In genomic region chr7:27189560-27190283, GRCh38 we compare ENCODE assay signal across 12 cellular contexts. TPM values are rescaled to one million over a fixed set of nuclear protein-coding genes. Genes with fewer than 3 reads are reported as not detected.
DNase-seq lines count a peak whose midpoint lies in the region; ATAC-seq, FAIRE-seq and TF ChIP-seq lines count a peak whose summit lies in the region.
"Had no signal": no experiment of that assay in that cellular context is flagged by ENCODE, and none has a peak within 500 bp of the region (broad histone marks: within the 10 kb centered on the region; RNA-seq: fewer than 3 reads in every experiment).

No MANE protein-coding gene starts in this region.

- H3K27ac ChIP-seq in CD4-positive, alpha-beta T cell (ENCODE audit: low read depth, low read length), result no peak overlapping the region
- H3K27ac ChIP-seq in endodermal cell (ENCODE audit: low read depth, low read length) (no peak overlapping the region), prostate gland (peak overlapping the region; percentile 96 to 97)
- H3K27ac ChIP-seq: breast epithelium, neutrophil had no signal

- CTCF ChIA-PET in CD4-positive, alpha-beta T cell (lab: Charles Lee), result interaction anchor here (1.0 to 1.6 kb wide), 4 partner anchors 10 to 831 kb away, joined by 3 to 13 read pairs (median 5); no protein-coding TSS in a partner anchor

- TF ChIP-seq CTCF in CD4-positive, alpha-beta T cell (IDR thresholded peaks at IDR 0.05), result no peak
- TF ChIP-seq CTCF in HFFc6 (IDR thresholded peaks at IDR 0.05) (no peak), endodermal cell (conservative IDR thresholded peaks at IDR 0.05) (no peak), prostate gland (IDR thresholded peaks at IDR 0.05) (no peak)

- peaks cover 76% of the 10 kb centered on the region for H3K4me1 Mint-ChIP-seq in CD4-positive, alpha-beta T cell (ENCODE audit: low read depth)
- H3K4me1 Mint-ChIP-seq in HFFc6 (ENCODE audit: low read depth), result peaks cover 77% of the 10 kb centered on the region
- peaks cover 17% of the 10 kb centered on the region for H3K4me1 Mint-ChIP-seq in endodermal cell

- POLR2A ChIA-PET in CD4-positive, alpha-beta T cell (lab: Charles Lee), result interaction anchor here (0.6 to 2.6 kb wide), 6 partner anchors 11 to 551 kb away, joined by 3 to 8 read pairs (median 4); partner anchors contain the start of gene HOXA9

- H3K36me3 ChIP-seq in endodermal cell (ENCODE audit: control insufficient read depth, insufficient read depth, low read length) (no peaks in the 10 kb centered on the region), prostate gland (no peaks in the 10 kb centered on the region)
- H3K36me3 ChIP-seq: breast epithelium, neutrophil had no signal

- peak overlapping the region; percentile 57 for H3K4me3 Mint-ChIP-seq in CD4-positive, alpha-beta T cell
- H3K4me3 Mint-ChIP-seq in HFFc6 (peak overlapping the region; percentile 93), endodermal cell (peak overlapping the region; percentile 53)

- H3K4me3 ChIP-seq in endodermal cell (ENCODE audit: low read length) (no peak overlapping the region), prostate gland (peak overlapping the region; percentile 35 to 90)

- no peak for TF ChIP-seq POLR2A in prostate gland (IDR thresholded peaks at IDR 0.05)

- H3K36me3 Mint-ChIP-seq in CD4-positive, alpha-beta T cell (ENCODE audit: low read depth), result no peaks in the 10 kb centered on the region
- H3K36me3 Mint-ChIP-seq in HFFc6 (ENCODE audit: low read depth) (peaks cover 41% of the 10 kb centered on the region), endodermal cell (ENCODE audit: low read depth) (no peaks in the 10 kb centered on the region)

- peak overlapping the region; percentile 80 for H3K27ac Mint-ChIP-seq in CD4-positive, alpha-beta T cell
- H3K27ac Mint-ChIP-seq in HFFc6 (peak overlapping the region; percentile 97), endodermal cell (no peak overlapping the region)

- no peak for ATAC-seq in CD4-positive, alpha-beta T cell (ENCODE audit: poor library complexity)

- DNase-seq in CD4-positive, alpha-beta T cell, result no peak
- no peak for DNase-seq in HFFc6
- DNase-seq in endodermal cell, result peak; percentile 54
- peak; percentile 16 for DNase-seq in prostate gland (ENCODE audit: low spot score)
- DNase-seq in urothelium cell line (ENCODE audit: low spot score), result no peak
- DNase-seq in NCI-H2029 treated with DMSO at 0.1 percent for 48 hours (lab: John Stamatoyannopoulos, UW), result no peak
- no peak for DNase-seq in DMS79 (lab: John Stamatoyannopoulos, UW)
- no peak for DNase-seq in cortex of kidney (lab: John Stamatoyannopoulos, UW)
- DNase-seq: NCI-H774 had no signal

- H3K4me1 ChIP-seq in endodermal cell (ENCODE audit: control insufficient read depth, insufficient read depth, low read length) (peaks cover 6% of the 10 kb centered on the region), prostate gland (replicated peaks) (peaks cover 16% of the 10 kb centered on the region)

- intact Hi-C loops in CD4-positive, alpha-beta T cell (cut with DNase I, micrococcal nuclease), result loop anchor here in 1 of 2 experiments (5.0 to 10.0 kb wide), 5 partner anchors 37 to 1332 kb away; partner anchors contain the start of genes HIBADH, HOXA3, JAZF1 and TAX1BP1
- intact Hi-C loops in prostate gland (cut with DNase I), result no loop called here

- peaks cover 98% of the 10 kb centered on the region for H3K27me3 ChIP-seq in CD4-positive, alpha-beta T cell (ENCODE audit: control insufficient read depth, insufficient read depth, low read length)
- H3K27me3 ChIP-seq in endodermal cell (ENCODE audit: control insufficient read depth, insufficient read depth, low read length, poor library complexity, severe bottlenecking), result peaks cover 100% of the 10 kb centered on the region
- H3K27me3 ChIP-seq in prostate gland (replicated peaks; ENCODE audit: insufficient read depth), result no peaks in the 10 kb centered on the region

- WGBS in endodermal cell (ENCODE audit: insufficient coverage in 1 of 2, insufficient read length in 1 of 2), 2 experiments, result 17 to 32% methylated on average over 4 of the region's 4 CpGs
- 16% methylated on average over 4 of the region's 4 CpGs for WGBS in prostate gland

- H3K9ac ChIP-seq in endodermal cell (ENCODE audit: extremely low read depth, low read length, poor library complexity, severe bottlenecking), result no peak overlapping the region

- FAIRE-seq in urothelium cell line (lab: Jason Lieb, UNC), result no peak

- H3K9me3 ChIP-seq in CD4-positive, alpha-beta T cell (ENCODE audit: control insufficient read depth, low read length), result no peaks in the 10 kb centered on the region
- H3K9me3 ChIP-seq in endodermal cell (ENCODE audit: control insufficient read depth, low read length), result no peaks in the 10 kb centered on the region
- H3K9me3 ChIP-seq in prostate gland, result no peaks in the 10 kb centered on the region
- H3K9me3 ChIP-seq: breast epithelium, Caco-2, neutrophil had no signal

- no peaks in the 10 kb centered on the region for H3K9me3 Mint-ChIP-seq in CD4-positive, alpha-beta T cell
- H3K9me3 Mint-ChIP-seq in HFFc6, result no peaks in the 10 kb centered on the region
- no peaks in the 10 kb centered on the region for H3K9me3 Mint-ChIP-seq in endodermal cell

- peaks cover 99% of the 10 kb centered on the region for H3K27me3 Mint-ChIP-seq in CD4-positive, alpha-beta T cell
- H3K27me3 Mint-ChIP-seq in HFFc6 (ENCODE audit: insufficient read depth), result peaks cover 15% of the 10 kb centered on the region
- peaks cover 99% of the 10 kb centered on the region for H3K27me3 Mint-ChIP-seq in endodermal cell (ENCODE audit: insufficient read depth)

RNA-seq across cellular contexts. Expression of gene HOXA11, which starts 4.7 kb away (rescaled TPM):
- not detected for total RNA-seq in CD4-positive, alpha-beta T cell
- 10 to 100 TPM; 33.1 to 42.1 (median 39.1) TPM for total RNA-seq in HFFc6 (2021; fragmentation: NEBNext Ultra II Directional; extraction: Animal tissue kit (Norgen Biotek cat#: 25700))
- total RNA-seq in endodermal cell, result not detected
- polyA plus RNA-seq in endodermal cell (2013, experiment 1 of 2), result 1.8 TPM
- polyA plus RNA-seq in endodermal cell (2013, experiment 2 of 2), result 1.4 TPM
- total RNA-seq in prostate gland, result 1 to 10 TPM; 8.5 to 9.8 TPM

RNA-seq across cellular contexts. Expression of gene HOXA13, which starts 10.2 kb away (rescaled TPM):
- total RNA-seq in CD4-positive, alpha-beta T cell, result not detected
- total RNA-seq in HFFc6 (2021; fragmentation: NEBNext Ultra II Directional; extraction: Animal tissue kit (Norgen Biotek cat#: 25700)), result 10 to 100 TPM; 11.1 to 16.0 (median 13.1) TPM
- total RNA-seq in endodermal cell (not detected), prostate gland (10 to 100 TPM; 19.1 to 50.4 TPM)
- 0.53 TPM for polyA plus RNA-seq in endodermal cell (2013, experiment 1 of 2)
- polyA plus RNA-seq in endodermal cell (2013, experiment 2 of 2), result 0.29 TPM

RNA-seq across cellular contexts. Expression of gene HOXA10, which starts 15.6 kb away (rescaled TPM):
- not detected for total RNA-seq in CD4-positive, alpha-beta T cell
- total RNA-seq in HFFc6 (2021; fragmentation: NEBNext Ultra II Directional; extraction: Animal tissue kit (Norgen Biotek cat#: 25700)), result 10 to 100 TPM; 38.9 to 43.5 (median 41.1) TPM
- total RNA-seq in endodermal cell (not detected), prostate gland (10 to 100 TPM; 25.8 to 65.6 TPM)
- polyA plus RNA-seq in endodermal cell (2013, experiment 1 of 2), result 12.7 TPM
- polyA plus RNA-seq in endodermal cell (2013, experiment 2 of 2), result 8.0 TPM

RNA-seq across cellular contexts. Expression of gene HOXA9, which starts 24.4 kb away (rescaled TPM):
- total RNA-seq in CD4-positive, alpha-beta T cell, result not detected
- 10 to 100 TPM; 25.2 to 37.0 (median 26.7) TPM for total RNA-seq in HFFc6 (2021; fragmentation: NEBNext Ultra II Directional; extraction: Animal tissue kit (Norgen Biotek cat#: 25700))
- not detected for total RNA-seq in endodermal cell
- 23.9 TPM for polyA plus RNA-seq in endodermal cell (2013, experiment 1 of 2)
- polyA plus RNA-seq in endodermal cell (2013, experiment 2 of 2), result 14.3 TPM
- total RNA-seq in prostate gland, result 10 to 100 TPM; 14.7 to 57.0 TPM

RNA-seq across cellular contexts. Expression of gene HOXA7, which starts 33.2 kb away (rescaled TPM):
- not detected for total RNA-seq in CD4-positive, alpha-beta T cell
- 1 to 10 TPM; 6.2 to 8.2 (median 6.8) TPM for total RNA-seq in HFFc6 (2021; fragmentation: NEBNext Ultra II Directional; extraction: Animal tissue kit (Norgen Biotek cat#: 25700))
- total RNA-seq in endodermal cell (not detected), prostate gland (1 to 10 TPM; 2.2 to 4.6 TPM)
- 7.1 TPM for polyA plus RNA-seq in endodermal cell (2013, experiment 1 of 2)
- 2.9 TPM for polyA plus RNA-seq in endodermal cell (2013, experiment 2 of 2)

Comparison
In these comparisons a context has a peak if more than half of its experiments do, and no peak if none do; other contexts are left out.
1. DNase-seq: peak in endodermal cell (single experiment) and prostate gland (single experiment); none in CD4-positive, alpha-beta T cell (0 of 10), HFFc6 (single experiment), urothelium cell line (single experiment), NCI-H2029 treated with DMSO at 0.1 percent for 48 hours (single experiment), DMS79 (single experiment) and cortex of kidney (single experiment).
2. H3K27ac ChIP-seq: peak in prostate gland (2 of 2); none in CD4-positive, alpha-beta T cell (single experiment) and endodermal cell (single experiment).
3. RNA of gene HOXA11, which starts 4.7 kb away (total RNA-seq): 33.1 to 42.1 TPM in HFFc6 and 8.5 to 9.8 TPM in prostate gland; not detected in CD4-positive, alpha-beta T cell and not detected in endodermal cell; every median in the first group is over 4 times any median in the second.
4. RNA of gene HOXA13, which starts 10.2 kb away (total RNA-seq): 19.1 to 50.4 TPM in prostate gland and 11.1 to 16.0 TPM in HFFc6; not detected in CD4-positive, alpha-beta T cell and not detected in endodermal cell; every median in the first group is over 10 times any median in the second.
5. RNA of gene HOXA10, which starts 15.6 kb away (total RNA-seq): 25.8 to 65.6 TPM in prostate gland and 38.9 to 43.5 TPM in HFFc6; not detected in endodermal cell and not detected in CD4-positive, alpha-beta T cell; every median in the first group is over 10 times any median in the second.
6. Peak in every context shown above with its lines, with median percentiles within 50 percentile points of each other: H3K4me3 Mint-ChIP-seq.